20 cellular contexts compared by ENCODE assay signal in the genomic region with DNA sequence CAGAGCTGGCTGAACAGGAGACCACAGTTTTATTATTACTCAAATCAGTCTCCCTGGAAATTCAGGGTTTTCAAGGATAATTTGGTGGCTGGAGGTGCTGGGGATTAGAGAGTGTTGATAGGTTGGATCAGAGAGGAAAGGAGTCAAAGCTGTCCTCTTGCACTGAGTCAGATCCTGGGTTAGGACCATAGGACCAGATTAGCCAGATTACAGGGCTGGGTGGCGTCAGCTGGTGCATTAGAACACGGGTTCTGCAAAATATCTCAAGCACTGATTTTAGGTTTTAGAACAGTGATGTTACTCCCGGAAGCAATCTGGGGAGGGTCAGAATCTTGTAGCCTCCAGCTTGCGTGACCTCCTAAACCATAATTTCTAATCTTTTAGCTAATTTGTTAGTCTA. TPM values are rescaled to one million over a fixed set of nuclear protein-coding genes. Genes with fewer than 3 reads are reported as not detected.
DNase-seq lines count a peak whose midpoint lies in the region; ATAC-seq and FAIRE-seq lines count a peak whose summit lies in the region.
"Had no signal": no experiment of that assay in that cellular context is flagged by ENCODE, and none has a peak within 500 bp of the region (broad histone marks: within the 10 kb centered on the region; RNA-seq: fewer than 3 reads in every experiment).

No MANE protein-coding gene starts in this region.

- DNase-seq in stimulated activated naive CD8-positive, alpha-beta T cell treated with anti-CD3 and anti-CD28 coated beads, Interleukin-15, Interleukin-2, amounts not matched to agents 100 U/mL and 50 U/mL, for 24 hours = no peak
- DNase-seq in T-helper 2 cell treated with Interferon-gamma antibody and Interleukin-4, amounts not matched to agents 5 μg/mL and 100 μg/mL, for 36 hours (ENCODE audit: low spot score) = peak; percentile 48
- no peak for DNase-seq in memory B cell (ENCODE audit: low spot score in 2 of 2)
- DNase-seq in frontal cortex (ENCODE audit: low spot score in 2 of 2) = no peak
- DNase-seq in stimulated activated naive CD4-positive, alpha-beta T cell (lab: John Stamatoyannopoulos, UW) = no peak
- DNase-seq: activated gamma-delta T cell treated with Interleukin-2 at 50 U/mL for 16 hours; aorta; foreskin fibroblast; islet precursor cell; lower lobe of right lung; NCI-H187 treated with DMSO at 0.1 percent for 48 hours; NCI-H748 treated with DMSO at 0.1 percent for 48 hours; posterior cingulate gyrus; SHP77; stimulated activated CD4-positive, alpha-beta T cell treated with anti-CD3 and anti-CD28 coated beads, Interleukin-1b, Interleukin-23, amount 100 ng/mL, for 48 hours; upper lobe of left lung had no signal

- peak overlapping the region; percentile 24 for H3K4me3 Mint-ChIP-seq in stimulated activated naive CD8-positive, alpha-beta T cell treated with anti-CD3 and anti-CD28 coated beads, Interleukin-15, Interleukin-2, amounts not matched to agents 100 ng/mL and 50 ng/mL, for 24 hours
- peak overlapping the region; percentile 98 for H3K4me3 Mint-ChIP-seq in T-helper 2 cell treated with Interferon-gamma antibody and Interleukin-4, amounts not matched to agents 5 μg/mL and 100 μg/mL, for 36 hours
- H3K4me3 Mint-ChIP-seq in memory B cell = no peak overlapping the region

- H3K4me1 Mint-ChIP-seq in stimulated activated naive CD8-positive, alpha-beta T cell treated with anti-CD3 and anti-CD28 coated beads, Interleukin-15, Interleukin-2, amounts not matched to agents 100 ng/mL and 50 ng/mL, for 24 hours (ENCODE audit: low read depth) = peaks cover 84% of the 10 kb centered on the region
- H3K4me1 Mint-ChIP-seq in T-helper 2 cell treated with Interferon-gamma antibody and Interleukin-4, amounts not matched to agents 5 μg/mL and 100 μg/mL, for 36 hours (ENCODE audit: low read depth) = peaks cover 65% of the 10 kb centered on the region
- peaks cover 37% of the 10 kb centered on the region for H3K4me1 Mint-ChIP-seq in memory B cell

- no peak for ATAC-seq in stimulated activated naive CD8-positive, alpha-beta T cell treated with anti-CD3 and anti-CD28 coated beads, Interleukin-15, Interleukin-2, amounts not matched to agents 100 U/mL and 50 U/mL, for 24 hours
- ATAC-seq in memory B cell (ENCODE audit: low read depth) (no peak), HG03565 (IDR thresholded peaks at IDR 0.05; ENCODE audit: unreplicated experiment) (no peak)
- ATAC-seq: lower lobe of right lung had no signal

- no peak for FAIRE-seq in frontal cortex (lab: Jason Lieb, UNC)
- FAIRE-seq: H1 had no signal

- H3K36me3 Mint-ChIP-seq in stimulated activated naive CD8-positive, alpha-beta T cell treated with anti-CD3 and anti-CD28 coated beads, Interleukin-15, Interleukin-2, amounts not matched to agents 100 ng/mL and 50 ng/mL, for 24 hours (ENCODE audit: low read depth) = peaks cover 39% of the 10 kb centered on the region
- H3K36me3 Mint-ChIP-seq in T-helper 2 cell treated with Interferon-gamma antibody and Interleukin-4, amounts not matched to agents 5 μg/mL and 100 μg/mL, for 36 hours (ENCODE audit: low read depth) = peaks cover 25% of the 10 kb centered on the region
- H3K36me3 Mint-ChIP-seq in memory B cell = peaks cover 4% of the 10 kb centered on the region

- H3K27me3 Mint-ChIP-seq in stimulated activated naive CD8-positive, alpha-beta T cell treated with anti-CD3 and anti-CD28 coated beads, Interleukin-15, Interleukin-2, amounts not matched to agents 100 ng/mL and 50 ng/mL, for 24 hours = no peaks in the 10 kb centered on the region
- H3K27me3 Mint-ChIP-seq in T-helper 2 cell treated with Interferon-gamma antibody and Interleukin-4, amounts not matched to agents 5 μg/mL and 100 μg/mL, for 36 hours (ENCODE audit: low read depth) = no peaks in the 10 kb centered on the region
- no peaks in the 10 kb centered on the region for H3K27me3 Mint-ChIP-seq in memory B cell
- H3K27me3 Mint-ChIP-seq: central memory CD8-positive, alpha-beta T cell had no signal

- no peak overlapping the region for H3K27ac Mint-ChIP-seq in stimulated activated naive CD8-positive, alpha-beta T cell treated with anti-CD3 and anti-CD28 coated beads, Interleukin-15, Interleukin-2, amounts not matched to agents 100 ng/mL and 50 ng/mL, for 24 hours
- H3K27ac Mint-ChIP-seq in T-helper 2 cell treated with Interferon-gamma antibody and Interleukin-4, amounts not matched to agents 5 μg/mL and 100 μg/mL, for 36 hours = peak overlapping the region; percentile 99
- H3K27ac Mint-ChIP-seq in memory B cell = peak overlapping the region; percentile 97

- H3K9me3 Mint-ChIP-seq in stimulated activated naive CD8-positive, alpha-beta T cell treated with anti-CD3 and anti-CD28 coated beads, Interleukin-15, Interleukin-2, amounts not matched to agents 100 ng/mL and 50 ng/mL, for 24 hours = peaks cover 3% of the 10 kb centered on the region
- peaks cover 3% of the 10 kb centered on the region for H3K9me3 Mint-ChIP-seq in T-helper 2 cell treated with Interferon-gamma antibody and Interleukin-4, amounts not matched to agents 5 μg/mL and 100 μg/mL, for 36 hours
- peaks cover 2% of the 10 kb centered on the region for H3K9me3 Mint-ChIP-seq in memory B cell
- H3K9me3 Mint-ChIP-seq: central memory CD8-positive, alpha-beta T cell had no signal

RNA-seq across cellular contexts. Expression of a gene that starts 1.8 kb away (rescaled TPM):
- total RNA-seq in frontal cortex = 35.1 TPM

RNA-seq across cellular contexts. Expression of a gene that starts 43.4 kb away (rescaled TPM):
- 1.6 TPM for total RNA-seq in frontal cortex
